In the genomic region with DNA sequence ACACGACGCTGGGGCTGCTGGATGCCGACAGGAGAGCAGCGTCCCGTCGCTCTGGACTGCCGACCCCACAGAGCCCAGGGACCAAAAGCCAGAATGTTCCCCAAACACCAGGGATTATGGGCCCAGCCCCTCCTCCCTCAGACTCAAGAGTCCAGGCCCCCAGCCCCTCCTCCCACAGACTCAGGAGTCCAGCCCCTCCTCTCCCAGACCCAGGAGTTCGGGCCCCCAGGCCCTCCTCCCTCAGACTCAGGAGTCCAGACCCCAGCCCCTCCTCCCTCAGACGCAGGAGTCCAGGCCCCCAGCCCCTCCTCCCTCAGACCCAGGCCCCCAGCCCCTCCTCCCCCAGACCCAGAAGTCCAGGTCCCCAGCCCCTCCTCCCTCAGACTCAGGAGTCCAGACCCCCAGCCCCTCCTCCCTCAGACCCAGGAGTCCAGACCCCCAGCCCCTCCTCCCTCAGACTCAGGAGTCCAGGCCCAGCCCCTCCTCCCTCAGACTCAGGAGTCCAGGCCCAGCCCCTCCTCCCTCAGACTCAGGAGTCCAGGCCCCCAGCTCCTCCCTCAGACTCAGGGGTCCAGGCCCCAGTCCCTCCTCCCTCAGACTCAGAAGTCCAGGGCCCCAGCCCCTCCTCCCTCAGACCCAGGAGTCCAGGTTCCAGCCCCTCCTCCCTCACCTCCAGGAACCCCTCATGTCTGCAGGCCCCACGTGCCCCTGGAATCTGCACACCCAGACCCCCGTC, we compare ENCODE assay signal across 1 cellular context.
TF ChIP-seq lines count a peak whose summit lies in the region.

No MANE protein-coding gene starts in this region.

TF ChIP-seq in HepG2, 621 proteins besides CTCF, POLR2A, EP300 and RAD21:
- 0 out of 2 replicates have a peak, but pooled peaks have one; percentile 5 for TF ChIP-seq ZC3H13 (CRISPR knock-in tag; IDR thresholded peaks at IDR 0.05)
- peak; percentile 62 for TF ChIP-seq ZNF263 (CRISPR knock-in tag; IDR thresholded peaks at IDR 0.05)
- TF ChIP-seq ZSCAN22 (CRISPR knock-in tag; IDR thresholded peaks at IDR 0.05), result peak; percentile 97
- TF ChIP-seq KDM5B (CRISPR knock-in tag; IDR thresholded peaks at IDR 0.05; ENCODE audit: borderline replicate concordance), result peak; percentile 35; the same call in 1 of the 2 replicates
